Comparison of ENCODE assay signal across 1 cellular context in genomic region chr16:30570621-30571443, GRCh38.
TF ChIP-seq lines count a peak whose summit lies in the region.

No MANE protein-coding gene starts in this region.

TF ChIP-seq in HEK293, 187 proteins besides CTCF, POLR2A, EP300 and RAD21 (continued from another document and continues in another):
- TF ChIP-seq ZNF518A (tag by site-specific recombination; conservative IDR thresholded peaks at IDR 0.05; ENCODE audit: low read depth) (peak; percentile 99), ZBTB20 (tag by site-specific recombination; IDR thresholded peaks at IDR 0.05) (peak; percentile 94; the same call in 1 of the 2 replicates), ZNF629 (tag by site-specific recombination; IDR thresholded peaks at IDR 0.05) (peak; percentile 85), ZNF366 (tag by site-specific recombination; conservative IDR thresholded peaks at IDR 0.05) (peak; percentile 69), MZF1 (tag by site-specific recombination; IDR thresholded peaks at IDR 0.05; ENCODE audit: borderline replicate concordance) (peak; percentile 94; the same call in 1 of the 2 replicates), ZBTB21 (tag by site-specific recombination; IDR thresholded peaks at IDR 0.05) (peak; percentile 91), ZSCAN5A (tag by site-specific recombination; IDR thresholded peaks at IDR 0.05) (no peak), ZNF645 (tag by site-specific recombination; IDR thresholded peaks at IDR 0.05) (peak; percentile 35; the same call in 1 of the 2 replicates), ZNF341 (tag by site-specific recombination; IDR thresholded peaks at IDR 0.05; ENCODE audit: low read depth) (peak; percentile 74), ZNF140 (tag by site-specific recombination; IDR thresholded peaks at IDR 0.05) (peak; percentile 99), ZNF521 (tag by site-specific recombination; IDR thresholded peaks at IDR 0.05) (no peak), ZNF426 (tag by site-specific recombination; IDR thresholded peaks at IDR 0.05) (peak; percentile 100), ZBTB7A (tag by site-specific recombination; IDR thresholded peaks at IDR 0.05; ENCODE audit: low read depth) (no peak), KLF1 (tag by site-specific recombination; IDR thresholded peaks at IDR 0.05) (peak; percentile 9; the same call in 1 of the 2 replicates), RBAK (tag by site-specific recombination; IDR thresholded peaks at IDR 0.05) (peak; percentile 90), ZNF626 (tag by site-specific recombination; IDR thresholded peaks at IDR 0.05) (no peak), ZNF654 (tag by site-specific recombination; IDR thresholded peaks at IDR 0.05; ENCODE audit: low read depth) (peak; percentile 84), ZNF10 (tag by site-specific recombination; IDR thresholded peaks at IDR 0.05) (peak; percentile 59; the same call in 1 of the 2 replicates), KLF7 (tag by site-specific recombination; IDR thresholded peaks at IDR 0.05; ENCODE audit: borderline replicate concordance) (peak; percentile 86), ZNF792 (tag by site-specific recombination; IDR thresholded peaks at IDR 0.05) (no peak), ZNF561 (tag by site-specific recombination; IDR thresholded peaks at IDR 0.05; ENCODE audit: borderline replicate concordance) (no peak), ZNF398 (tag by site-specific recombination; IDR thresholded peaks at IDR 0.05) (peak; percentile 70), ZNF501 (tag by site-specific recombination; IDR thresholded peaks at IDR 0.05) (peak; percentile 94), ZFHX2 (tag by site-specific recombination; conservative IDR thresholded peaks at IDR 0.05) (no peak), ZNF488 (tag by site-specific recombination; IDR thresholded peaks at IDR 0.05) (0 out of 2 replicates have a peak, but pooled peaks have one; percentile 41), ZNF157 (tag by site-specific recombination; IDR thresholded peaks at IDR 0.05) (peak; percentile 58; the same call in 1 of the 2 replicates), AEBP2 (tag by site-specific recombination; IDR thresholded peaks at IDR 0.05; ENCODE audit: borderline replicate concordance) (peak; percentile 99; the same call in 1 of the 2 replicates), ZNF133 (tag by site-specific recombination; IDR thresholded peaks at IDR 0.05) (0 out of 2 replicates have a peak, but pooled peaks have one; percentile 10), ZNF394 (tag by site-specific recombination; IDR thresholded peaks at IDR 0.05; ENCODE audit: borderline replicate concordance) (peak; percentile 100), ZNF555 (tag by site-specific recombination; conservative IDR thresholded peaks at IDR 0.05) (no peak; the same call in 1 of the 2 replicates), ZNF2 (tag by site-specific recombination; IDR thresholded peaks at IDR 0.05) (0 out of 2 replicates have a peak, but pooled peaks have one; percentile 15), ZNF768 (tag by site-specific recombination; IDR thresholded peaks at IDR 0.05) (no peak), MEIS1 (CRISPR knock-in tag; IDR thresholded peaks at IDR 0.05; ENCODE audit: borderline replicate concordance) (no peak), ZNF639 (tag by site-specific recombination; IDR thresholded peaks at IDR 0.05) (peak; percentile 93), ZNF202 (tag by site-specific recombination; IDR thresholded peaks at IDR 0.05; ENCODE audit: borderline replicate concordance) (peak; percentile 100), REPIN1 (tag by site-specific recombination; IDR thresholded peaks at IDR 0.05; ENCODE audit: low read depth) (peak; percentile 31; the same call in 1 of the 2 replicates), ZNF221 (tag by site-specific recombination; IDR thresholded peaks at IDR 0.05; ENCODE audit: borderline replicate concordance) (peak; percentile 93; the same call in 1 of the 2 replicates), ZNF121 (tag by site-specific recombination; IDR thresholded peaks at IDR 0.05) (peak; percentile 78), ZNF664 (tag by site-specific recombination; IDR thresholded peaks at IDR 0.05) (peak; percentile 98), GLI4 (tag by site-specific recombination; IDR thresholded peaks at IDR 0.05) (no peak), ZNF184 (tag by site-specific recombination; IDR thresholded peaks at IDR 0.05) (no peak), ZNF791 (tag by site-specific recombination; IDR thresholded peaks at IDR 0.05) (peak; percentile 93), BCL11B (tag by site-specific recombination; IDR thresholded peaks at IDR 0.05; ENCODE audit: low read depth) (no peak), ZXDB (tag by site-specific recombination; IDR thresholded peaks at IDR 0.05) (peak; percentile 96), ZBTB26 (tag by site-specific recombination; optimal IDR thresholded peaks at IDR 0.05) (no peak), GLI2 (tag by site-specific recombination; IDR thresholded peaks at IDR 0.05; ENCODE audit: borderline replicate concordance, low read depth) (peak; percentile 95; the same call in 1 of the 2 replicates), ZNF514 (tag by site-specific recombination; IDR thresholded peaks at IDR 0.05) (peak; percentile 99), ZBTB17 (tag by site-specific recombination; IDR thresholded peaks at IDR 0.05) (peak; percentile 75), HOXA7 (CRISPR knock-in tag; IDR thresholded peaks at IDR 0.05; ENCODE audit: borderline replicate concordance) (no peak), ZSCAN4 (tag by site-specific recombination; IDR thresholded peaks at IDR 0.05) (peak; percentile 23; the same call in 1 of the 2 replicates), ZNF138 (tag by site-specific recombination; IDR thresholded peaks at IDR 0.05; ENCODE audit: borderline replicate concordance) (peak; percentile 98)
